In genomic region chr5:88659529-88660325, GRCh38 we compare ENCODE assay signal across 9 cellular contexts.
A peak's percentile ranks its signal among the peaks of the same experiment; 100 is the strongest.
DNase-seq lines count a peak whose midpoint lies in the region; ATAC-seq and TF ChIP-seq lines count a peak whose summit lies in the region.
"Had no signal": no experiment of that assay in that cellular context is flagged by ENCODE, and none has a peak within 500 bp of the region (broad histone marks: within the 10 kb centered on the region; RNA-seq: fewer than 3 reads in every experiment).

No MANE protein-coding gene starts in this region.

- peak overlapping the region; percentile 18 for H3K4me3 ChIP-seq in brain microvascular endothelial cell (ENCODE audit: low read depth, low read length)

- in situ Hi-C loops in brain microvascular endothelial cell (cut with HindIII; ENCODE audit: low pct_ligation_motif_present, low sequenced_read_pairs) = no loop called here

- TF ChIP-seq CTCF in brain microvascular endothelial cell (IDR thresholded peaks at IDR 0.05; ENCODE audit: low read depth, low read length, missing control alignments) (no peak), progenitor cell of endocrine pancreas (IDR thresholded peaks at IDR 0.05; ENCODE audit: unreplicated experiment) (no peak)

- H3K27me3 ChIP-seq in brain microvascular endothelial cell (replicated peaks) = peaks cover 46% of the 10 kb centered on the region

- peaks cover 15% of the 10 kb centered on the region for H3K4me1 Mint-ChIP-seq in activated T-cell treated with anti-CD3 and anti-CD28 coated beads, Interleukin-2, amount 50 U/mL, for 24 hours (ENCODE audit: low read depth)
- H3K4me1 Mint-ChIP-seq in progenitor cell of endocrine pancreas (ENCODE audit: low read depth) = peaks cover 10% of the 10 kb centered on the region

- no peaks in the 10 kb centered on the region for H3K36me3 Mint-ChIP-seq in activated T-cell treated with anti-CD3 and anti-CD28 coated beads, Interleukin-2, amount 50 U/mL, for 24 hours (ENCODE audit: low read depth)
- H3K36me3 Mint-ChIP-seq in progenitor cell of endocrine pancreas (ENCODE audit: insufficient read depth) = no peaks in the 10 kb centered on the region

- H3K27ac ChIP-seq in brain microvascular endothelial cell = no peak overlapping the region
- H3K27ac ChIP-seq: left lung had no signal

- H3K36me3 ChIP-seq in brain microvascular endothelial cell (replicated peaks) = no peaks in the 10 kb centered on the region
- H3K36me3 ChIP-seq: left lung had no signal

- H3K4me3 Mint-ChIP-seq in activated T-cell treated with anti-CD3 and anti-CD28 coated beads, Interleukin-2, amount 50 U/mL, for 24 hours = peak overlapping the region; percentile 15
- peak overlapping the region; percentile 58 for H3K4me3 Mint-ChIP-seq in progenitor cell of endocrine pancreas (ENCODE audit: low read depth)

- H3K27me3 Mint-ChIP-seq in activated T-cell treated with anti-CD3 and anti-CD28 coated beads, Interleukin-2, amount 50 U/mL, for 24 hours = peaks cover 72% of the 10 kb centered on the region
- H3K27me3 Mint-ChIP-seq in progenitor cell of endocrine pancreas = peaks cover 71% of the 10 kb centered on the region

- peaks cover 11% of the 10 kb centered on the region for H3K9me3 Mint-ChIP-seq in activated T-cell treated with anti-CD3 and anti-CD28 coated beads, Interleukin-2, amount 50 U/mL, for 24 hours
- H3K9me3 Mint-ChIP-seq in progenitor cell of endocrine pancreas (ENCODE audit: low read depth) = no peaks in the 10 kb centered on the region

- ATAC-seq in HG03103 (IDR thresholded peaks at IDR 0.05; ENCODE audit: low read depth, unreplicated experiment) = peak; percentile 60

- no peak overlapping the region for H3K27ac Mint-ChIP-seq in activated T-cell treated with anti-CD3 and anti-CD28 coated beads, Interleukin-2, amount 50 U/mL, for 24 hours
- no peak overlapping the region for H3K27ac Mint-ChIP-seq in progenitor cell of endocrine pancreas

- DNase-seq in activated T-cell treated with anti-CD3 and anti-CD28 coated beads, Interleukin-2, amount 50 U/mL, for 24 hours = no peak
- DNase-seq in activated T-cell treated with anti-CD3 and anti-CD28 coated beads for 4 hours (no peak), brain microvascular endothelial cell (no peak), progenitor cell of endocrine pancreas (ENCODE audit: low spot score, unreplicated experiment) (no peak), NOMO-1 (lab: John Stamatoyannopoulos, UW; ENCODE audit: unreplicated experiment in 2 of 2) (no peak), NCI-H1105 (lab: John Stamatoyannopoulos, UW) (no peak), NCI-H510A (lab: John Stamatoyannopoulos, UW) (no peak)
